In the genomic region with DNA sequence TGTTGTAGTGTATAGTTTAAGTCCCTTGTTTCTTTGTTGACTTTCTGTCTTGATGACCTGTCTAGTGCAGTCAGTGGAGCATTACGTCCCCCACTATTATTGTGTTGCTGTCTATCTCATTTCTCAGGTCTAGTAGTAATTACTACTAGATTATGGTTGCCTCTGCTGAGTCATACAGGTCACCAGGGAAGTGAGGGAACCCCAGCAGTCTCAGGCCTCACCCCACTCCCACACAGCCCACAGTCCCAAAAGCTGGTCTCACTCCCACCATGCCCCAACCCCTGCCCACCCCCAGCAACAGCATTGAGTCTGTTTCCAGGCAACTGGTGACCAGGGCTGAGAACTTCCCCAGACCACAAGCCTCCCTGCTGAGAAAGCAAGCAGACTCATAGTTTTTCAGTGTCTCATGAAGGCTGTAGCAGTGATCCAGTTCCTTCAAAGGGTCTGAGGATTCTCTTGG, we compare ENCODE assay signal across 1 cellular context.
TF ChIP-seq lines count a peak whose summit lies in the region.

No MANE protein-coding gene starts in this region.

TF ChIP-seq in HepG2, 621 proteins besides CTCF, POLR2A, EP300 and RAD21 (continued from another document):
- TF ChIP-seq ZNF441 (CRISPR knock-in tag; IDR thresholded peaks at IDR 0.05; ENCODE audit: borderline replicate concordance) (no peak), PLRG1 (conservative IDR thresholded peaks at IDR 0.05) (no peak)
- TF ChIP-seq, protein P1, sequence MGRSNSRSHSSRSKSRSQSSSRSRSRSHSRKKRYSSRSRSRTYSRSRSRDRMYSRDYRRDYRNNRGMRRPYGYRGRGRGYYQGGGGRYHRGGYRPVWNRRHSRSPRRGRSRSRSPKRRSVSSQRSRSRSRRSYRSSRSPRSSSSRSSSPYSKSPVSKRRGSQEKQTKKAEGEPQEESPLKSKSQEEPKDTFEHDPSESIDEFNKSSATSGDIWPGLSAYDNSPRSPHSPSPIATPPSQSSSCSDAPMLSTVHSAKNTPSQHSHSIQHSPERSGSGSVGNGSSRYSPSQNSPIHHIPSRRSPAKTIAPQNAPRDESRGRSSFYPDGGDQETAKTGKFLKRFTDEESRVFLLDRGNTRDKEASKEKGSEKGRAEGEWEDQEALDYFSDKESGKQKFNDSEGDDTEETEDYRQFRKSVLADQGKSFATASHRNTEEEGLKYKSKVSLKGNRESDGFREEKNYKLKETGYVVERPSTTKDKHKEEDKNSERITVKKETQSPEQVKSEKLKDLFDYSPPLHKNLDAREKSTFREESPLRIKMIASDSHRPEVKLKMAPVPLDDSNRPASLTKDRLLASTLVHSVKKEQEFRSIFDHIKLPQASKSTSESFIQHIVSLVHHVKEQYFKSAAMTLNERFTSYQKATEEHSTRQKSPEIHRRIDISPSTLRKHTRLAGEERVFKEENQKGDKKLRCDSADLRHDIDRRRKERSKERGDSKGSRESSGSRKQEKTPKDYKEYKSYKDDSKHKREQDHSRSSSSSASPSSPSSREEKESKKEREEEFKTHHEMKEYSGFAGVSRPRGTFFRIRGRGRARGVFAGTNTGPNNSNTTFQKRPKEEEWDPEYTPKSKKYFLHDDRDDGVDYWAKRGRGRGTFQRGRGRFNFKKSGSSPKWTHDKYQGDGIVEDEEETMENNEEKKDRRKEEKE (IDR thresholded peaks at IDR 0.05) = no peak
